26 cellular contexts compared by ENCODE assay signal in genomic region chr4:116838609-116839008, GRCh38.
A peak's percentile ranks its signal among the peaks of the same experiment; 100 is the strongest.
DNase-seq lines count a peak whose midpoint lies in the region; ATAC-seq and TF ChIP-seq lines count a peak whose summit lies in the region.
"Had no signal": no experiment of that assay in that cellular context is flagged by ENCODE, and none has a peak within 500 bp of the region (broad histone marks: within the 10 kb centered on the region; RNA-seq: fewer than 3 reads in every experiment).

No MANE protein-coding gene starts in this region.

- no peaks in the 10 kb centered on the region for H3K27me3 ChIP-seq in vagina
- H3K27me3 ChIP-seq: BE2C, BLaER1 had no signal

- no peak overlapping the region for H3K4me3 Mint-ChIP-seq in stimulated activated memory B cell treated with anti-CD40 and anti-IgM and Interleukin-4, amounts not matched to agents 10 μg/mL and 1 μg/mL and 100 μg/mL, for 72 hours
- H3K4me3 Mint-ChIP-seq: CD14-positive monocyte; CD4-positive, alpha-beta memory T cell; CD4-positive, CD25-positive, alpha-beta regulatory T cell; CD8-positive, alpha-beta memory T cell had no signal

- intact Hi-C loops in vagina (cut with DNase I) = no loop called here

- TF ChIP-seq CTCF in GM10248 (IDR thresholded peaks at IDR 0.05; ENCODE audit: control extremely low read depth, extremely low read depth, low read depth, missing control alignments) = no peak
- TF ChIP-seq CTCF in vagina (IDR thresholded peaks at IDR 0.05) = no peak

- DNase-seq in Ammon's horn (ENCODE audit: low spot score) (peak; percentile 23), NCI-H446 (lab: John Stamatoyannopoulos, UW) (peak; percentile 25 to 35), cerebellar cortex (ENCODE audit: low spot score) (peak; percentile 18), putamen (ENCODE audit: low spot score) (peak; percentile 56), GM10248 (ENCODE audit: extremely low spot score) (no peak), vagina (ENCODE audit: extremely low spot score in 2 of 2) (no peak)
- DNase-seq: AML-193; BE2C; C1 segment of cervical spinal cord; CD4-positive, alpha-beta memory T cell; CD4-positive, CD25-positive, alpha-beta regulatory T cell; CD8-positive, alpha-beta memory T cell; COR-L47; DMS 273 treated with DMSO at 0.1 percent for 48 hours; DMS153; DMS53; DMS79; DND-41; EL; GF-D8 had no signal

- H3K4me3 ChIP-seq in vagina = no peak overlapping the region
- H3K4me3 ChIP-seq: A549, BLaER1, GM12878 had no signal

- no peaks in the 10 kb centered on the region for H3K9me3 ChIP-seq in vagina
- H3K9me3 ChIP-seq: A549, BE2C, BLaER1 had no signal

- POLR2A ChIA-PET in GM10248 (lab: Yijun Ruan, JAX) = no interaction called here

- CTCF ChIA-PET in GM10248 (lab: Yijun Ruan, JAX) = no interaction called here

- H3K4me1 ChIP-seq in vagina = no peaks in the 10 kb centered on the region
- H3K4me1 ChIP-seq: A549 had no signal

- no peaks in the 10 kb centered on the region for H3K9me3 Mint-ChIP-seq in stimulated activated memory B cell treated with anti-CD40 and anti-IgM and Interleukin-4, amounts not matched to agents 10 μg/mL and 1 μg/mL and 100 μg/mL, for 72 hours

- no peaks in the 10 kb centered on the region for H3K36me3 ChIP-seq in vagina
- H3K36me3 ChIP-seq: BE2C, BLaER1 had no signal

- H3K27me3 Mint-ChIP-seq in stimulated activated memory B cell treated with anti-CD40 and anti-IgM and Interleukin-4, amounts not matched to agents 10 μg/mL and 1 μg/mL and 100 μg/mL, for 72 hours = no peaks in the 10 kb centered on the region
- H3K27me3 Mint-ChIP-seq: CD4-positive, alpha-beta memory T cell; CD4-positive, CD25-positive, alpha-beta regulatory T cell; CD8-positive, alpha-beta memory T cell had no signal

- H3K27ac Mint-ChIP-seq in stimulated activated memory B cell treated with anti-CD40 and anti-IgM and Interleukin-4, amounts not matched to agents 10 μg/mL and 1 μg/mL and 100 μg/mL, for 72 hours = no peak overlapping the region
- H3K27ac Mint-ChIP-seq: CD14-positive monocyte; CD4-positive, alpha-beta memory T cell; CD4-positive, CD25-positive, alpha-beta regulatory T cell; CD8-positive, alpha-beta memory T cell had no signal

- H3K4me1 Mint-ChIP-seq in stimulated activated memory B cell treated with anti-CD40 and anti-IgM and Interleukin-4, amounts not matched to agents 10 μg/mL and 1 μg/mL and 100 μg/mL, for 72 hours = no peaks in the 10 kb centered on the region
- H3K4me1 Mint-ChIP-seq: CD14-positive monocyte; CD4-positive, alpha-beta memory T cell; CD4-positive, CD25-positive, alpha-beta regulatory T cell; CD8-positive, alpha-beta memory T cell had no signal

- TF ChIP-seq POLR2A in vagina (IDR thresholded peaks at IDR 0.05) = no peak

- ATAC-seq in stimulated activated memory B cell treated with anti-CD40 and anti-IgM and Interleukin-4, amounts not matched to agents 10 μg/mL and 1 μg/mL and 100 μg/mL, for 72 hours = no peak
- ATAC-seq: A549, GM12878 had no signal

- H3K36me3 Mint-ChIP-seq in stimulated activated memory B cell treated with anti-CD40 and anti-IgM and Interleukin-4, amounts not matched to agents 10 μg/mL and 1 μg/mL and 100 μg/mL, for 72 hours = no peaks in the 10 kb centered on the region
- H3K36me3 Mint-ChIP-seq: CD14-positive monocyte; CD4-positive, alpha-beta memory T cell; CD4-positive, CD25-positive, alpha-beta regulatory T cell; CD8-positive, alpha-beta memory T cell had no signal

- H3K27ac ChIP-seq in vagina = no peak overlapping the region
- H3K27ac ChIP-seq: 22Rv1, A549, BLaER1 had no signal

Comparison
In these comparisons a context has a peak if more than half of its experiments do, and no peak if none do; other contexts are left out.
1. DNase-seq: peak in Ammon's horn (single experiment), NCI-H446 (2 of 2), cerebellar cortex (single experiment) and putamen (single experiment); none in GM10248 (single experiment) and vagina (0 of 2).